11 cellular contexts compared by ENCODE assay signal in genomic region chr1:155196103-155196892, GRCh38. TPM values are rescaled to one million over a fixed set of nuclear protein-coding genes. Genes with fewer than 3 reads are reported as not detected.
A peak's percentile ranks its signal among the peaks of the same experiment; 100 is the strongest.
DNase-seq lines count a peak whose midpoint lies in the region; ATAC-seq and TF ChIP-seq lines count a peak whose summit lies in the region.
"Had no signal": no experiment of that assay in that cellular context is flagged by ENCODE, and none has a peak within 500 bp of the region (broad histone marks: within the 10 kb centered on the region; RNA-seq: fewer than 3 reads in every experiment).

No MANE protein-coding gene starts in this region.

- H3K9ac ChIP-seq in fibroblast of lung (ENCODE audit: insufficient read depth, low read length) = peak overlapping the region; percentile 16

- intact Hi-C loops in CD4-positive, alpha-beta memory T cell (cut with micrococcal nuclease) = no loop called here
- intact Hi-C loops in right lobe of liver (cut with DNase I) = no loop called here

- POLR2A ChIA-PET in CD4-positive, alpha-beta memory T cell (lab: Charles Lee; ENCODE audit: partially characterized antibody) = interaction anchor here (1.2 kb wide), 1 partner anchor 19 kb away, joined by 3 read pairs; no protein-coding TSS in a partner anchor

- H4K20me1 ChIP-seq in fibroblast of lung (ENCODE audit: control insufficient read depth, extremely low read depth, insufficient read depth, low read length) = no peaks in the 10 kb centered on the region

- H2AFZ ChIP-seq in fibroblast of lung (ENCODE audit: low read length) = no peak overlapping the region

- ATAC-seq in right lobe of liver = no peak

- H3K4me1 ChIP-seq in CD4-positive, alpha-beta memory T cell (ENCODE audit: insufficient read depth, low read length) = peaks cover 27% of the 10 kb centered on the region
- H3K4me1 ChIP-seq in fibroblast of lung (ENCODE audit: control insufficient read depth, extremely low read depth, insufficient read depth, low read length) (peaks cover 19% of the 10 kb centered on the region), right lobe of liver (peaks cover 0 to 22% (median 2%) of the 10 kb centered on the region in 4 donors)

- H3K79me2 ChIP-seq in fibroblast of lung (ENCODE audit: control insufficient read depth, insufficient read depth, low read length) = peaks cover 8% of the 10 kb centered on the region

- no peaks in the 10 kb centered on the region for H3K36me3 ChIP-seq in CD4-positive, alpha-beta memory T cell (ENCODE audit: insufficient read depth, low read length)
- peaks cover 25% of the 10 kb centered on the region for H3K36me3 ChIP-seq in fibroblast of lung (ENCODE audit: control insufficient read depth, insufficient read depth, low read length)
- no peaks in the 10 kb centered on the region for H3K36me3 ChIP-seq in right lobe of liver

- peaks cover 0 to 3% (median 0%) of the 10 kb centered on the region in 8 donors for H3K9me3 Mint-ChIP-seq in CD4-positive, alpha-beta memory T cell

- H3K36me3 Mint-ChIP-seq in CD4-positive, alpha-beta memory T cell = peaks cover 3 to 4% of the 10 kb centered on the region in 2 donors

- CTCF ChIA-PET in CD4-positive, alpha-beta memory T cell (lab: Charles Lee; ENCODE audit: partially characterized antibody) = interaction anchor here (1.0 to 1.5 kb wide), 3 partner anchors 11 to 128 kb away, joined by 3 to 6 read pairs (median 5); partner anchors contain the start of gene KRTCAP2

- no peaks in the 10 kb centered on the region for H3K27me3 Mint-ChIP-seq in CD4-positive, alpha-beta memory T cell

- peak overlapping the region in 6 of 8 donors; percentile 15 to 39 (median 26) for H3K4me3 Mint-ChIP-seq in CD4-positive, alpha-beta memory T cell

- peaks cover 19 to 38% (median 24%) of the 10 kb centered on the region in 4 donors for H3K4me1 Mint-ChIP-seq in CD4-positive, alpha-beta memory T cell

- no peak for TF ChIP-seq CTCF in fibroblast of lung (conservative IDR thresholded peaks at IDR 0.05 in 1 of 2, IDR thresholded peaks at IDR 0.05 in 1 of 2; ENCODE audit: low read depth in 1 of 2, low read length in 2 of 2)
- TF ChIP-seq CTCF in right lobe of liver (IDR thresholded peaks at IDR 0.05) = no peak

- DNase-seq in CD4-positive, alpha-beta memory T cell = peak in 1 of 5 donors; percentile 28
- DNase-seq in M059J (ENCODE audit: low read depth) (peak; percentile 43), fibroblast of lung (ENCODE audit: low read depth in 2 of 2) (peak in 1 of 2 donors; percentile 23), nucleus accumbens (lab: John Stamatoyannopoulos, UW) (peak in 46 of 56 donors; percentile 15 to 89 (median 50)), NCI-H1436 (lab: John Stamatoyannopoulos, UW) (no peak), right lobe of liver (no peak), activated gamma-delta T cell (lab: John Stamatoyannopoulos, UW) (no peak), NCI-H2107 treated with DMSO at 0.1 percent for 48 hours (lab: John Stamatoyannopoulos, UW; ENCODE audit: unreplicated experiment) (no peak)
- DNase-seq: erythroblast; NCI-H1092; stimulated activated CD4-positive, alpha-beta T cell treated with anti-CD3 and anti-CD28 coated beads, Interleukin-12 subunit alpha, Interleukin-12 subunit beta, amount 100 ng/mL, for 4 hours had no signal

- H3K27ac ChIP-seq in CD4-positive, alpha-beta memory T cell (ENCODE audit: low read depth, low read length) = no peak overlapping the region
- H3K27ac ChIP-seq in fibroblast of lung (ENCODE audit: insufficient read depth, low read length) = peak overlapping the region; percentile 94
- H3K27ac ChIP-seq in right lobe of liver = no peak overlapping the region

- H3K9me3 ChIP-seq in CD4-positive, alpha-beta memory T cell (ENCODE audit: control insufficient read depth in 1 of 2, low read length in 2 of 2) = no peaks in the 10 kb centered on the region
- no peaks in the 10 kb centered on the region for H3K9me3 ChIP-seq in fibroblast of lung (ENCODE audit: control insufficient read depth, insufficient read depth, low read depth, low read length)
- H3K9me3 ChIP-seq in right lobe of liver = no peaks in the 10 kb centered on the region

- 93% methylated on average over 3 of the region's 6 CpGs for WGBS in right lobe of liver (ENCODE audit: insufficient coverage, low coverage, low lambda C conversion rate, missing lambda C conversion rate)

- peak overlapping the region; percentile 95 for H3K4me2 ChIP-seq in fibroblast of lung (ENCODE audit: extremely low read depth, insufficient read depth, low read length)

- no peaks in the 10 kb centered on the region for H3K27me3 ChIP-seq in CD4-positive, alpha-beta memory T cell (ENCODE audit: insufficient read depth, low read length)
- no peaks in the 10 kb centered on the region for H3K27me3 ChIP-seq in fibroblast of lung (ENCODE audit: control insufficient read depth, insufficient read depth, low read length)
- no peaks in the 10 kb centered on the region for H3K27me3 ChIP-seq in right lobe of liver

- H3K27ac Mint-ChIP-seq in CD4-positive, alpha-beta memory T cell = peak overlapping the region; percentile 63 to 95 (median 92)

- no peak for TF ChIP-seq POLR2A in right lobe of liver (IDR thresholded peaks at IDR 0.05)

- no peak overlapping the region for H3K4me3 ChIP-seq in CD4-positive, alpha-beta memory T cell (ENCODE audit: low read length in 2 of 2)
- H3K4me3 ChIP-seq in fibroblast of lung (replicated peaks in 1 of 4; ENCODE audit: control extremely low read depth in 1 of 4, insufficient read depth in 1 of 4, low read depth in 3 of 4, low read length in 4 of 4) (peak overlapping the region in 2 of 4 experiments; percentile 64 to 74), right lobe of liver (no peak overlapping the region)

RNA-seq across cellular contexts. Expression of gene THBS3, which starts 11.4 kb away (rescaled TPM):
- total RNA-seq in CD4-positive, alpha-beta memory T cell = 10 to 100 TPM; 30.9 to 33.5 TPM
- polyA plus RNA-seq in CD4-positive, alpha-beta memory T cell = 1 to 10 TPM; 6.1 to 6.7 TPM
- 10.0 and 12.7 TPM in 2 replicates for total RNA-seq in M059J (2014; rRNA removed; shearing (Covaris generic))
- total RNA-seq in fibroblast of lung (36.8 and 38.3 TPM in 2 replicates), right lobe of liver (10 to 100 TPM in 3 of 6 experiments, 1 to 10 TPM in 3; 4.0 to 14.4 (median 10.5) TPM)
- 30.0 and 39.6 TPM in 2 replicates for polyA plus RNA-seq in fibroblast of lung
- 25.9 and 33.5 TPM in 2 replicates for polyA plus RNA-seq in fibroblast of lung (2012)
- polyA minus RNA-seq in fibroblast of lung (ENCODE audit: low replicate concordance) = 31.4 and 41.7 TPM in 2 replicates

RNA-seq across cellular contexts. Expression of gene MTX1, which starts 12.2 kb away (rescaled TPM):
- total RNA-seq in CD4-positive, alpha-beta memory T cell = 10 to 100 TPM; 17.7 to 18.2 TPM
- 10 to 100 TPM; 42.5 to 65.5 TPM for polyA plus RNA-seq in CD4-positive, alpha-beta memory T cell
- total RNA-seq in M059J (2014; rRNA removed; shearing (Covaris generic)) = 92.8 and 95.2 TPM in 2 replicates
- 36.7 and 46.6 TPM in 2 replicates for total RNA-seq in fibroblast of lung
- 42.2 and 52.4 TPM in 2 replicates for polyA plus RNA-seq in fibroblast of lung
- 51.8 and 72.5 TPM in 2 replicates for polyA plus RNA-seq in fibroblast of lung (2012)
- polyA minus RNA-seq in fibroblast of lung (ENCODE audit: low replicate concordance) = 97.5 and 113 TPM in 2 replicates
- 10 to 100 TPM; 20.0 to 50.7 (median 23.9) TPM for total RNA-seq in right lobe of liver

RNA-seq across cellular contexts. Expression of gene TRIM46, which starts 22.6 kb away (rescaled TPM):
- 1 to 10 TPM; 8.4 to 8.5 TPM for total RNA-seq in CD4-positive, alpha-beta memory T cell
- polyA plus RNA-seq in CD4-positive, alpha-beta memory T cell = 1 to 10 TPM; 1.6 to 3.6 TPM
- 1.1 and 3.1 TPM in 2 replicates for total RNA-seq in M059J (2014; rRNA removed; shearing (Covaris generic))
- total RNA-seq in fibroblast of lung = 3.1 and 4.0 TPM in 2 replicates
- polyA plus RNA-seq in fibroblast of lung = 1.9 and 2.2 TPM in 2 replicates
- 2.7 and 3.4 TPM in 2 replicates for polyA plus RNA-seq in fibroblast of lung (2012)
- polyA minus RNA-seq in fibroblast of lung (ENCODE audit: low replicate concordance) = 4.6 and 5.3 TPM in 2 replicates
- under 1 TPM in 2 of 6 experiments, not detected in 4; 0.09 to 0.15 TPM for total RNA-seq in right lobe of liver

RNA-seq across cellular contexts. Expression of gene KRTCAP2, which starts 23.2 kb away (rescaled TPM):
- 100 to 1,000 TPM; 173 to 180 TPM for total RNA-seq in CD4-positive, alpha-beta memory T cell
- 100 to 1,000 TPM; 469 to 488 TPM for polyA plus RNA-seq in CD4-positive, alpha-beta memory T cell
- 209 and 323 TPM in 2 replicates for total RNA-seq in M059J (2014; rRNA removed; shearing (Covaris generic))
- total RNA-seq in fibroblast of lung (122 and 125 TPM in 2 replicates), right lobe of liver (100 to 1,000 TPM in 3 of 6 experiments, 10 to 100 TPM in 3; 85.5 to 145 (median 99.9) TPM)
- 123 and 134 TPM in 2 replicates for polyA plus RNA-seq in fibroblast of lung
- 213 and 246 TPM in 2 replicates for polyA plus RNA-seq in fibroblast of lung (2012)
- 358 and 370 TPM in 2 replicates for polyA minus RNA-seq in fibroblast of lung (ENCODE audit: low replicate concordance)

RNA-seq across cellular contexts. Expression of gene DPM3, which starts 56.0 kb away (rescaled TPM):
- 10 to 100 TPM; 51.6 to 53.6 TPM for total RNA-seq in CD4-positive, alpha-beta memory T cell
- polyA plus RNA-seq in CD4-positive, alpha-beta memory T cell = 100 to 1,000 TPM; 101 to 119 TPM
- total RNA-seq in M059J (2014; rRNA removed; shearing (Covaris generic)) = 88.4 and 175 TPM in 2 replicates
- total RNA-seq in fibroblast of lung (27.7 and 40.5 TPM in 2 replicates), right lobe of liver (100 to 1,000 TPM in 1 of 6 experiments, 10 to 100 TPM in 5; 50.4 to 106 (median 60.4) TPM)
- 31.9 and 35.4 TPM in 2 replicates for polyA plus RNA-seq in fibroblast of lung
- polyA plus RNA-seq in fibroblast of lung (2012) = 74.2 and 92.4 TPM in 2 replicates
- 9.8 and 13.2 TPM in 2 replicates for polyA minus RNA-seq in fibroblast of lung (ENCODE audit: low replicate concordance)

Comparison
In these comparisons a context has a peak if more than half of its experiments do, and no peak if none do; other contexts are left out.
1. DNase-seq: peak in M059J (single experiment) and nucleus accumbens (46 of 56); none in NCI-H1436 (single experiment), right lobe of liver (0 of 3), activated gamma-delta T cell (single experiment) and NCI-H2107 treated with DMSO at 0.1 percent for 48 hours (single experiment).